In genomic region chr18:76379226-76380126, GRCh38 we compare ENCODE assay signal across 1 cellular context.
TF ChIP-seq lines count a peak whose summit lies in the region.

No MANE protein-coding gene starts in this region.

TF ChIP-seq in GM12878, 131 proteins besides CTCF, POLR2A, EP300 and RAD21 (continued from another document):
- TF ChIP-seq, protein P1, sequence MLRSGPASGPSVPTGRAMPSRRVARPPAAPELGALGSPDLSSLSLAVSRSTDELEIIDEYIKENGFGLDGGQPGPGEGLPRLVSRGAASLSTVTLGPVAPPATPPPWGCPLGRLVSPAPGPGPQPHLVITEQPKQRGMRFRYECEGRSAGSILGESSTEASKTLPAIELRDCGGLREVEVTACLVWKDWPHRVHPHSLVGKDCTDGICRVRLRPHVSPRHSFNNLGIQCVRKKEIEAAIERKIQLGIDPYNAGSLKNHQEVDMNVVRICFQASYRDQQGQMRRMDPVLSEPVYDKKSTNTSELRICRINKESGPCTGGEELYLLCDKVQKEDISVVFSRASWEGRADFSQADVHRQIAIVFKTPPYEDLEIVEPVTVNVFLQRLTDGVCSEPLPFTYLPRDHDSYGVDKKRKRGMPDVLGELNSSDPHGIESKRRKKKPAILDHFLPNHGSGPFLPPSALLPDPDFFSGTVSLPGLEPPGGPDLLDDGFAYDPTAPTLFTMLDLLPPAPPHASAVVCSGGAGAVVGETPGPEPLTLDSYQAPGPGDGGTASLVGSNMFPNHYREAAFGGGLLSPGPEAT (IDR thresholded peaks at IDR 0.05; ENCODE audit: low read depth), result no peak
- TF ChIP-seq, protein P2, sequence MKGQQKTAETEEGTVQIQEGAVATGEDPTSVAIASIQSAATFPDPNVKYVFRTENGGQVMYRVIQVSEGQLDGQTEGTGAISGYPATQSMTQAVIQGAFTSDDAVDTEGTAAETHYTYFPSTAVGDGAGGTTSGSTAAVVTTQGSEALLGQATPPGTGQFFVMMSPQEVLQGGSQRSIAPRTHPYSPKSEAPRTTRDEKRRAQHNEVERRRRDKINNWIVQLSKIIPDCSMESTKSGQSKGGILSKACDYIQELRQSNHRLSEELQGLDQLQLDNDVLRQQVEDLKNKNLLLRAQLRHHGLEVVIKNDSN (IDR thresholded peaks at IDR 0.05; ENCODE audit: borderline replicate concordance, extremely low read length, insufficient read depth, low read depth, low read length), result no peak
- TF ChIP-seq ZNF24 (IDR thresholded peaks at IDR 0.05), result no peak
- TF ChIP-seq, protein P3, sequence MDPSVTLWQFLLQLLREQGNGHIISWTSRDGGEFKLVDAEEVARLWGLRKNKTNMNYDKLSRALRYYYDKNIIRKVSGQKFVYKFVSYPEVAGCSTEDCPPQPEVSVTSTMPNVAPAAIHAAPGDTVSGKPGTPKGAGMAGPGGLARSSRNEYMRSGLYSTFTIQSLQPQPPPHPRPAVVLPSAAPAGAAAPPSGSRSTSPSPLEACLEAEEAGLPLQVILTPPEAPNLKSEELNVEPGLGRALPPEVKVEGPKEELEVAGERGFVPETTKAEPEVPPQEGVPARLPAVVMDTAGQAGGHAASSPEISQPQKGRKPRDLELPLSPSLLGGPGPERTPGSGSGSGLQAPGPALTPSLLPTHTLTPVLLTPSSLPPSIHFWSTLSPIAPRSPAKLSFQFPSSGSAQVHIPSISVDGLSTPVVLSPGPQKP (IDR thresholded peaks at IDR 0.05; ENCODE audit: low read depth, low read length), result no peak
- TF ChIP-seq, protein P4, sequence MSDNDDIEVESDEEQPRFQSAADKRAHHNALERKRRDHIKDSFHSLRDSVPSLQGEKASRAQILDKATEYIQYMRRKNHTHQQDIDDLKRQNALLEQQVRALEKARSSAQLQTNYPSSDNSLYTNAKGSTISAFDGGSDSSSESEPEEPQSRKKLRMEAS (IDR thresholded peaks at IDR 0.05; ENCODE audit: low read depth, low read length), result no peak
- TF ChIP-seq ZNF384 (IDR thresholded peaks at IDR 0.05; ENCODE audit: borderline replicate concordance, low read depth, low read length), result no peak
- no peak for TF ChIP-seq ZBED1 (IDR thresholded peaks at IDR 0.05; ENCODE audit: borderline replicate concordance)
- no peak for TF ChIP-seq JUNB (IDR thresholded peaks at IDR 0.05)
